17 cellular contexts compared by ENCODE assay signal in the genomic region with DNA sequence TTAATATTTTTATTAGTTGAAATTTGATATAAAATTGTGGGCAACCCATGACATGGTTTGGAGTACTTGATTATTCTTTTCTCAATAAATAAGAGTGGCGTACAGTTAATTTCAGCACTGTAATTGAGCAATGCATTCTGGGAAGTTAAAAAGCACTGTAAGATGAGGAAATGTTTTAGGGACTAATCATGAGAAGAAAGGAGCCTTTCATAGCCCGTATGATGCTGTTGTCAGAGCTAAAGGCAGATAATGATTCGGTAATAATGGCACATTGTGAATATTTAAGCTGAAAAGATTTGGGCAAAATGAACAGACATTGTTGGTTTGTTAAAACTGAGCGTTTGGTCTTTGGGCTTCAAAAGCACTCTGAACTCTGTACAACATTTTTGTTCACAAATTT.
A peak's percentile ranks its signal among the peaks of the same experiment; 100 is the strongest.
DNase-seq lines count a peak whose midpoint lies in the region; ATAC-seq and TF ChIP-seq lines count a peak whose summit lies in the region.
"Had no signal": no experiment of that assay in that cellular context is flagged by ENCODE, and none has a peak within 500 bp of the region (broad histone marks: within the 10 kb centered on the region; RNA-seq: fewer than 3 reads in every experiment).

No MANE protein-coding gene starts in this region.

- CTCF ChIA-PET in activated CD8-positive, alpha-beta T cell treated with anti-CD3 and anti-CD28 coated beads for 36 hours (lab: Charles Lee), result interaction anchor here (1.4 kb wide), 1 partner anchor 171 kb away, joined by 5 read pairs; no protein-coding TSS in a partner anchor
- CTCF ChIA-PET in RWPE1 (lab: Yijun Ruan, JAX), result no interaction called here

- H3K4me3 ChIP-seq in ascending aorta, result peak overlapping the region in 1 of 2 donors; percentile 40
- no peak overlapping the region for H3K4me3 ChIP-seq in left ventricle myocardium inferior
- H3K4me3 ChIP-seq in retinal pigment epithelial cell (ENCODE audit: low read length), result peak overlapping the region; percentile 20

- no peaks in the 10 kb centered on the region for H3K36me3 Mint-ChIP-seq in activated CD8-positive, alpha-beta T cell treated with anti-CD3 and anti-CD28 coated beads for 36 hours (ENCODE audit: low read depth)
- H3K36me3 Mint-ChIP-seq: activated naive CD4-positive, alpha-beta T cell treated with anti-CD3 and anti-CD28 coated beads, Interleukin-2, amount 10 ng/mL, durations not matched to agents 7 days and 5 days; memory B cell had no signal

- peak; percentile 20 for DNase-seq in HuH-7 (ENCODE audit: low spot score)
- DNase-seq in ascending aorta (ENCODE audit: low spot score in 2 of 2), result no peak
- DNase-seq in left ventricle myocardium inferior, result no peak
- DNase-seq in retinal pigment epithelial cell (ENCODE audit: low read depth), result peak; percentile 30
- DNase-seq in cortex of kidney (lab: John Stamatoyannopoulos, UW), result no peak
- DNase-seq in MV-4-11 (lab: John Stamatoyannopoulos, UW), result no peak
- no peak for DNase-seq in activated CD8-positive, alpha-beta T cell treated with anti-CD3 and anti-CD28 coated beads for 36 hours
- no peak for DNase-seq in RWPE1 (ENCODE audit: low spot score)
- DNase-seq: activated naive CD4-positive, alpha-beta T cell treated with anti-CD3 and anti-CD28 coated beads, Interleukin-2, amount 10 ng/mL, durations not matched to agents 7 days and 5 days; cerebellar nuclear complex; DND-41; erythroblast; HFFc6; NCI-H2171; WERI-Rb-1 had no signal

- H3K4me3 Mint-ChIP-seq in activated CD8-positive, alpha-beta T cell treated with anti-CD3 and anti-CD28 coated beads for 36 hours, result no peak overlapping the region
- H3K4me3 Mint-ChIP-seq: activated naive CD4-positive, alpha-beta T cell treated with anti-CD3 and anti-CD28 coated beads, Interleukin-2, amount 10 ng/mL, durations not matched to agents 7 days and 5 days; HFFc6; memory B cell; type B pancreatic cell had no signal

- ATAC-seq in activated CD8-positive, alpha-beta T cell treated with anti-CD3 and anti-CD28 coated beads for 36 hours, result no peak

- no peaks in the 10 kb centered on the region for H3K27me3 Mint-ChIP-seq in activated CD8-positive, alpha-beta T cell treated with anti-CD3 and anti-CD28 coated beads for 36 hours
- H3K27me3 Mint-ChIP-seq: activated naive CD4-positive, alpha-beta T cell treated with anti-CD3 and anti-CD28 coated beads, Interleukin-2, amount 10 ng/mL, durations not matched to agents 7 days and 5 days; type B pancreatic cell had no signal

- H3K4me1 Mint-ChIP-seq in activated CD8-positive, alpha-beta T cell treated with anti-CD3 and anti-CD28 coated beads for 36 hours (ENCODE audit: low read depth), result no peaks in the 10 kb centered on the region
- H3K4me1 Mint-ChIP-seq: activated naive CD4-positive, alpha-beta T cell treated with anti-CD3 and anti-CD28 coated beads, Interleukin-2, amount 10 ng/mL, durations not matched to agents 7 days and 5 days; memory B cell had no signal

- TF ChIP-seq CTCF in ascending aorta (IDR thresholded peaks at IDR 0.05), result no peak
- TF ChIP-seq CTCF in left ventricle myocardium inferior (IDR thresholded peaks at IDR 0.05; ENCODE audit: borderline replicate concordance), result no peak
- no peak for TF ChIP-seq CTCF in retinal pigment epithelial cell (conservative IDR thresholded peaks at IDR 0.05; ENCODE audit: low read depth, low read length)
- TF ChIP-seq CTCF in activated CD8-positive, alpha-beta T cell treated with anti-CD3 and anti-CD28 coated beads for 36 hours (IDR thresholded peaks at IDR 0.05), result no peak
- TF ChIP-seq CTCF in RWPE1 (conservative IDR thresholded peaks at IDR 0.05; ENCODE audit: low read depth), result no peak

- peak overlapping the region; percentile 10 to 30 for H3K27ac ChIP-seq in ascending aorta
- H3K27ac ChIP-seq in left ventricle myocardium inferior (replicated peaks), result peak overlapping the region; percentile 32
- H3K27ac ChIP-seq in RWPE1, result no peak overlapping the region
- H3K27ac ChIP-seq: WERI-Rb-1 had no signal

- no peak overlapping the region for H3K27ac Mint-ChIP-seq in activated CD8-positive, alpha-beta T cell treated with anti-CD3 and anti-CD28 coated beads for 36 hours
- H3K27ac Mint-ChIP-seq: activated naive CD4-positive, alpha-beta T cell treated with anti-CD3 and anti-CD28 coated beads, Interleukin-2, amount 10 ng/mL, durations not matched to agents 7 days and 5 days; HFFc6; memory B cell; type B pancreatic cell had no signal

- intact Hi-C loops in ascending aorta (cut with DNase I), result loop anchor here (5.0 kb wide), 1 partner anchor 56 kb away; no protein-coding TSS in a partner anchor
- intact Hi-C loops in left ventricle myocardium inferior (cut with micrococcal nuclease), result no loop called here
- intact Hi-C loops in activated CD8-positive, alpha-beta T cell treated with anti-CD3 and anti-CD28 coated beads for 36 hours (cut with micrococcal nuclease), result no loop called here

- no peaks in the 10 kb centered on the region for H3K9me3 Mint-ChIP-seq in activated CD8-positive, alpha-beta T cell treated with anti-CD3 and anti-CD28 coated beads for 36 hours
- H3K9me3 Mint-ChIP-seq: activated naive CD4-positive, alpha-beta T cell treated with anti-CD3 and anti-CD28 coated beads, Interleukin-2, amount 10 ng/mL, durations not matched to agents 7 days and 5 days; HFFc6; memory B cell; type B pancreatic cell had no signal

- H3K27me3 ChIP-seq in ascending aorta, result no peaks in the 10 kb centered on the region
- H3K27me3 ChIP-seq in left ventricle myocardium inferior (ENCODE audit: low read depth), result no peaks in the 10 kb centered on the region

- no peaks in the 10 kb centered on the region for H3K9me3 ChIP-seq in ascending aorta
- no peaks in the 10 kb centered on the region for H3K9me3 ChIP-seq in left ventricle myocardium inferior (replicated peaks)

- H3K4me1 ChIP-seq in ascending aorta (peaks cover 4 to 29% of the 10 kb centered on the region in 2 donors), left ventricle myocardium inferior (peaks cover 69% of the 10 kb centered on the region)

- H3K36me3 ChIP-seq in ascending aorta, result no peaks in the 10 kb centered on the region
- no peaks in the 10 kb centered on the region for H3K36me3 ChIP-seq in left ventricle myocardium inferior
- H3K36me3 ChIP-seq: WERI-Rb-1 had no signal

- POLR2A ChIA-PET in activated CD8-positive, alpha-beta T cell treated with anti-CD3 and anti-CD28 coated beads for 36 hours (lab: Charles Lee), result no interaction called here
- POLR2A ChIA-PET in RWPE1 (lab: Yijun Ruan, JAX; ENCODE audit: low non-redundant PET), result no interaction called here

Comparison
In these comparisons a context has a peak if more than half of its experiments do, and no peak if none do; other contexts are left out.
1. DNase-seq: peak in HuH-7 (single experiment) and retinal pigment epithelial cell (single experiment); none in ascending aorta (0 of 2), left ventricle myocardium inferior (single experiment), cortex of kidney (single experiment), MV-4-11 (single experiment), activated CD8-positive, alpha-beta T cell treated with anti-CD3 and anti-CD28 coated beads for 36 hours (single experiment) and RWPE1 (single experiment).